In genomic region chr11:28836285-28837081, GRCh38 we compare ENCODE assay signal across 10 cellular contexts.
DNase-seq lines count a peak whose midpoint lies in the region; ATAC-seq and TF ChIP-seq lines count a peak whose summit lies in the region.
"Had no signal": no experiment of that assay in that cellular context is flagged by ENCODE, and none has a peak within 500 bp of the region (broad histone marks: within the 10 kb centered on the region; RNA-seq: fewer than 3 reads in every experiment).

No MANE protein-coding gene starts in this region.

- H3K9me3 ChIP-seq in HUES64 (ENCODE audit: insufficient read depth, low read depth, low read length) (no peaks in the 10 kb centered on the region), lower lobe of right lung (no peaks in the 10 kb centered on the region)

- H3K27ac ChIP-seq in HUES64 (ENCODE audit: low read depth, low read length) = peak overlapping the region; percentile 24; the same call in 1 of the 2 replicates
- H3K27ac ChIP-seq in lower lobe of right lung = no peak overlapping the region

- no peaks in the 10 kb centered on the region for H3K4me1 Mint-ChIP-seq in activated T-helper 2 cell treated with anti-CD3 and anti-CD28 coated beads, Interferon-gamma antibody, Interleukin-2, Interleukin-4, amounts not matched to agents 10 μg/mL and 5 μg/mL and 100 μg/mL, durations not matched to agents 14 hours and 24 hours and 36 hours (ENCODE audit: low read depth)
- H3K4me1 Mint-ChIP-seq: T-cell had no signal

- ATAC-seq in lower lobe of right lung (peak; percentile 23 to 86), HG02981 (IDR thresholded peaks at IDR 0.05; ENCODE audit: unreplicated experiment) (no peak), GM19467 (IDR thresholded peaks at IDR 0.05; ENCODE audit: unreplicated experiment) (no peak)
- ATAC-seq: T-cell had no signal

- H3K36me3 ChIP-seq in HUES64 (ENCODE audit: insufficient read depth, low read length) (no peaks in the 10 kb centered on the region), lower lobe of right lung (no peaks in the 10 kb centered on the region)

- H3K4me3 ChIP-seq in AG09309 (ENCODE audit: control insufficient read depth, low read depth, low read length) (no peak overlapping the region), HUES64 (ENCODE audit: low read length) (no peak overlapping the region), astrocyte of the spinal cord (ENCODE audit: low read depth, low read length) (no peak overlapping the region), lower lobe of right lung (no peak overlapping the region)

- peak overlapping the region; percentile 21; the same call in 1 of the 2 replicates for H3K9ac ChIP-seq in HUES64 (ENCODE audit: low read depth, low read length)

- TF ChIP-seq CTCF in AG09309 (IDR thresholded peaks at IDR 0.05; ENCODE audit: control insufficient read depth, insufficient read depth, low read depth, low read length, missing control alignments) (no peak), astrocyte of the spinal cord (IDR thresholded peaks at IDR 0.05; ENCODE audit: low read depth, low read length) (no peak), lower lobe of right lung (IDR thresholded peaks at IDR 0.05) (no peak)

- in situ Hi-C loops in astrocyte of the spinal cord (cut with HindIII; ENCODE audit: low sequenced_read_pairs) = no loop called here

- no peaks in the 10 kb centered on the region for H3K36me3 Mint-ChIP-seq in activated T-helper 2 cell treated with anti-CD3 and anti-CD28 coated beads, Interferon-gamma antibody, Interleukin-2, Interleukin-4, amounts not matched to agents 10 μg/mL and 5 μg/mL and 100 μg/mL, durations not matched to agents 14 hours and 24 hours and 36 hours (ENCODE audit: low read depth)
- H3K36me3 Mint-ChIP-seq: T-cell had no signal

- H3K9me3 Mint-ChIP-seq in activated T-helper 2 cell treated with anti-CD3 and anti-CD28 coated beads, Interferon-gamma antibody, Interleukin-2, Interleukin-4, amounts not matched to agents 10 μg/mL and 5 μg/mL and 100 μg/mL, durations not matched to agents 14 hours and 24 hours and 36 hours = peaks cover 19% of the 10 kb centered on the region

- no peak overlapping the region for H3K27ac Mint-ChIP-seq in activated T-helper 2 cell treated with anti-CD3 and anti-CD28 coated beads, Interferon-gamma antibody, Interleukin-2, Interleukin-4, amounts not matched to agents 10 μg/mL and 5 μg/mL and 100 μg/mL, durations not matched to agents 14 hours and 24 hours and 36 hours
- H3K27ac Mint-ChIP-seq: T-cell had no signal

- no peaks in the 10 kb centered on the region for H3K27me3 Mint-ChIP-seq in activated T-helper 2 cell treated with anti-CD3 and anti-CD28 coated beads, Interferon-gamma antibody, Interleukin-2, Interleukin-4, amounts not matched to agents 10 μg/mL and 5 μg/mL and 100 μg/mL, durations not matched to agents 14 hours and 24 hours and 36 hours (ENCODE audit: low read depth)
- H3K27me3 Mint-ChIP-seq: T-cell had no signal

- intact Hi-C loops in lower lobe of right lung (cut with DNase I) = no loop called here
- intact Hi-C loops in activated T-helper 2 cell treated with anti-CD3 and anti-CD28 coated beads, Interferon-gamma antibody, Interleukin-2, Interleukin-4, amounts not matched to agents 10 μg/mL and 5 μg/mL and 100 μg/mL, durations not matched to agents 14 hours and 24 hours and 36 hours (cut with micrococcal nuclease) = no loop called here

- H3K27me3 ChIP-seq in HUES64 (ENCODE audit: insufficient read depth, low read length) (no peaks in the 10 kb centered on the region), lower lobe of right lung (ENCODE audit: low read depth) (no peaks in the 10 kb centered on the region)

- 79% methylated on average over 4 of the region's 4 CpGs for WGBS in HUES64

- no peak overlapping the region for H3K4me3 Mint-ChIP-seq in activated T-helper 2 cell treated with anti-CD3 and anti-CD28 coated beads, Interferon-gamma antibody, Interleukin-2, Interleukin-4, amounts not matched to agents 10 μg/mL and 5 μg/mL and 100 μg/mL, durations not matched to agents 14 hours and 24 hours and 36 hours (ENCODE audit: low read depth)
- H3K4me3 Mint-ChIP-seq: T-cell had no signal

- H3K4me1 ChIP-seq in HUES64 (ENCODE audit: insufficient read depth, low read length) (peaks cover 41% of the 10 kb centered on the region), lower lobe of right lung (no peaks in the 10 kb centered on the region)

- DNase-seq in AG09309 (ENCODE audit: low read depth) (peak; percentile 98), astrocyte of the spinal cord (ENCODE audit: low read depth, low spot score) (peak; percentile 97), lower lobe of right lung (no peak), DMS153 (lab: John Stamatoyannopoulos, UW) (no peak)
- no peak for DNase-seq in activated T-helper 2 cell treated with anti-CD3 and anti-CD28 coated beads, Interferon-gamma antibody, Interleukin-2, Interleukin-4, amounts not matched to agents 10 μg/mL and 5 μg/mL and 100 μg/mL, durations not matched to agents 14 hours and 24 hours and 36 hours (ENCODE audit: low spot score)
- DNase-seq: activated T-cell treated with anti-CD3 and anti-CD28 coated beads, Interleukin-2, amount 50 U/mL, for 1 hour; T-cell had no signal

Comparison
In these comparisons a context has a peak if more than half of its experiments do, and no peak if none do; other contexts are left out.
1. DNase-seq: peak in AG09309 (single experiment) and astrocyte of the spinal cord (single experiment); none in lower lobe of right lung (single experiment), DMS153 (single experiment) and activated T-helper 2 cell treated with anti-CD3 and anti-CD28 coated beads, Interferon-gamma antibody, Interleukin-2, Interleukin-4, amounts not matched to agents 10 μg/mL and 5 μg/mL and 100 μg/mL, durations not matched to agents 14 hours and 24 hours and 36 hours (single experiment).
2. ATAC-seq: peak in lower lobe of right lung (2 of 2); none in HG02981 (single experiment) and GM19467 (single experiment).